30 cellular contexts compared by ENCODE assay signal in genomic region chr6:34652263-34652662, GRCh38.
"Had no signal": no experiment of that assay in that cellular context is flagged by ENCODE, and none has a peak within 500 bp of the region (broad histone marks: within the 10 kb centered on the region; RNA-seq: fewer than 3 reads in every experiment).

No MANE protein-coding gene starts in this region.

- ATAC-seq: gastroesophageal sphincter; left cardiac atrium; naive thymus-derived CD8-positive, alpha-beta T cell; pancreas; stimulated activated naive B cell treated with anti-CD40 and anti-IgM and Interleukin-4, amounts not matched to agents 10 μg/mL and 1 μg/mL and 100 μg/mL, for 72 hours; WTC11 had no signal

- H3K36me3 ChIP-seq: pancreas, prostate gland, transverse colon had no signal

- FAIRE-seq: pancreas had no signal

- H3K27ac Mint-ChIP-seq: activated CD4-positive, alpha-beta memory T cell treated with anti-CD3 and anti-CD28 coated beads, Interleukin-2, amount 10 ng/mL, durations not matched to agents 7 days and 5 days; activated naive CD4-positive, alpha-beta T cell treated with anti-CD3 and anti-CD28 coated beads for 36 hours; activated naive CD8-positive, alpha-beta T cell treated with anti-CD3 and anti-CD28 coated beads, Interleukin-2, amount 10 ng/mL, durations not matched to agents 7 days and 5 days; brain; memory B cell; naive thymus-derived CD8-positive, alpha-beta T cell; stimulated activated naive B cell treated with anti-CD40 and anti-IgM and Interleukin-4, amounts not matched to agents 10 μg/mL and 1 μg/mL and 100 μg/mL, for 72 hours; WTC11 had no signal

- DNase-seq: activated CD4-positive, alpha-beta memory T cell treated with anti-CD3 and anti-CD28 coated beads, Interleukin-2, amount 10 ng/mL, durations not matched to agents 7 days and 5 days; activated CD4-positive, alpha-beta T cell treated with anti-CD3 and anti-CD28 coated beads for 1 hour; activated CD4-positive, alpha-beta T cell treated with anti-CD3 and anti-CD28 coated beads, Interleukin-2, amount 10 ng/mL, durations not matched to agents 7 days and 5 days; activated effector memory CD4-positive, alpha-beta T cell treated with anti-CD3 and anti-CD28 coated beads, Interleukin-2, amount 50 U/mL, for 16 hours; activated naive CD4-positive, alpha-beta T cell treated with anti-CD3 and anti-CD28 coated beads for 36 hours; activated naive CD8-positive, alpha-beta T cell treated with anti-CD3 and anti-CD28 coated beads, Interleukin-2, amount 10 ng/mL, durations not matched to agents 7 days and 5 days; activated T-cell treated with anti-CD3 and anti-CD28 coated beads, Interleukin-2, amount 50 U/mL, for 48 hours; dorsolateral prefrontal cortex; effector memory CD4-positive, alpha-beta T cell; islet precursor cell; left cardiac atrium; midbrain; naive thymus-derived CD8-positive, alpha-beta T cell; nucleus accumbens; pancreas; stimulated activated CD4-positive, alpha-beta T cell treated with anti-CD3 and anti-CD28 coated beads, Interleukin-15, amount 100 ng/mL, for 24 hours; stimulated activated CD4-positive, alpha-beta T cell treated with anti-CD3 and anti-CD28 coated beads, Interleukin-2, amount 100 ng/mL, for 24 hours; stimulated activated naive B cell treated with anti-CD40 and anti-IgM and Interleukin-4, amounts not matched to agents 10 μg/mL and 1 μg/mL and 100 μg/mL, for 72 hours; T-helper 2 cell; transverse colon had no signal

- H3K9me3 Mint-ChIP-seq: activated CD4-positive, alpha-beta memory T cell treated with anti-CD3 and anti-CD28 coated beads, Interleukin-2, amount 10 ng/mL, durations not matched to agents 7 days and 5 days; activated CD4-positive, alpha-beta T cell treated with anti-CD3 and anti-CD28 coated beads, Interleukin-2, amount 10 ng/mL, durations not matched to agents 7 days and 5 days; activated naive CD4-positive, alpha-beta T cell treated with anti-CD3 and anti-CD28 coated beads for 36 hours; activated naive CD8-positive, alpha-beta T cell treated with anti-CD3 and anti-CD28 coated beads, Interleukin-2, amount 10 ng/mL, durations not matched to agents 7 days and 5 days; brain; memory B cell; naive thymus-derived CD8-positive, alpha-beta T cell; neural crest cell; stimulated activated naive B cell treated with anti-CD40 and anti-IgM and Interleukin-4, amounts not matched to agents 10 μg/mL and 1 μg/mL and 100 μg/mL, for 72 hours; WTC11 had no signal

- H3K4me3 Mint-ChIP-seq: activated CD4-positive, alpha-beta memory T cell treated with anti-CD3 and anti-CD28 coated beads, Interleukin-2, amount 10 ng/mL, durations not matched to agents 7 days and 5 days; activated CD4-positive, alpha-beta T cell treated with anti-CD3 and anti-CD28 coated beads, Interleukin-2, amount 10 ng/mL, durations not matched to agents 7 days and 5 days; activated naive CD4-positive, alpha-beta T cell treated with anti-CD3 and anti-CD28 coated beads for 36 hours; activated naive CD8-positive, alpha-beta T cell treated with anti-CD3 and anti-CD28 coated beads, Interleukin-2, amount 10 ng/mL, durations not matched to agents 7 days and 5 days; brain; memory B cell; naive thymus-derived CD8-positive, alpha-beta T cell; neural crest cell; stimulated activated naive B cell treated with anti-CD40 and anti-IgM and Interleukin-4, amounts not matched to agents 10 μg/mL and 1 μg/mL and 100 μg/mL, for 72 hours; WTC11 had no signal

- H3K4me2 ChIP-seq: hepatocyte had no signal

- H3K27ac ChIP-seq: ascending aorta, cardiac muscle cell, coronary artery, hepatocyte, pancreas, transverse colon had no signal

- H3K9me3 ChIP-seq: ascending aorta, gastroesophageal sphincter, pancreas, prostate gland, transverse colon had no signal

- H3K27me3 Mint-ChIP-seq: activated CD4-positive, alpha-beta memory T cell treated with anti-CD3 and anti-CD28 coated beads, Interleukin-2, amount 10 ng/mL, durations not matched to agents 7 days and 5 days; activated CD4-positive, alpha-beta T cell treated with anti-CD3 and anti-CD28 coated beads, Interleukin-2, amount 10 ng/mL, durations not matched to agents 7 days and 5 days; activated naive CD8-positive, alpha-beta T cell treated with anti-CD3 and anti-CD28 coated beads, Interleukin-2, amount 10 ng/mL, durations not matched to agents 7 days and 5 days; brain; memory B cell; naive thymus-derived CD8-positive, alpha-beta T cell; stimulated activated naive B cell treated with anti-CD40 and anti-IgM and Interleukin-4, amounts not matched to agents 10 μg/mL and 1 μg/mL and 100 μg/mL, for 72 hours had no signal

- H3K27me3 ChIP-seq: ascending aorta, cardiac muscle cell, dorsolateral prefrontal cortex, gastroesophageal sphincter, hepatocyte, pancreas, transverse colon had no signal

- H2AFZ ChIP-seq: hepatocyte had no signal

- H3K4me3 ChIP-seq: ascending aorta, cardiac muscle cell, coronary artery, dorsolateral prefrontal cortex, gastroesophageal sphincter, hepatocyte, pancreas, prostate gland, transverse colon had no signal
